ENCODE assay signal across 9 cellular contexts in genomic region chr15:62749036-62749435, GRCh38.
"Had no signal": no experiment of that assay in that cellular context is flagged by ENCODE, and none has a peak within 500 bp of the region (broad histone marks: within the 10 kb centered on the region; RNA-seq: fewer than 3 reads in every experiment).

No MANE protein-coding gene starts in this region.

- DNase-seq: activated CD4-positive, alpha-beta T cell treated with anti-CD3 and anti-CD28 coated beads, Interleukin-2, amount 50 U/mL, for 48 hours; activated naive CD4-positive, alpha-beta T cell treated with anti-CD3 and anti-CD28 coated beads, Interleukin-2, amount 50 U/mL, for 16 hours; effector CD4-positive, alpha-beta T cell; stimulated activated CD4-positive, alpha-beta T cell treated with anti-CD3 and anti-CD28 coated beads, Interleukin-4, amount 100 ng/mL, for 4 hours; stimulated activated CD8-positive, alpha-beta memory T cell treated with anti-CD3 and anti-CD28 coated beads, Interleukin-4, amount 100 ng/mL, for 48 hours; stimulated activated naive CD8-positive, alpha-beta T cell treated with anti-CD3 and anti-CD28 coated beads, Interleukin-15, Interleukin-2, amounts not matched to agents 100 U/mL and 50 U/mL, for 24 hours; T-cell; T1000; uterus had no signal

- ATAC-seq: stimulated activated naive CD8-positive, alpha-beta T cell treated with anti-CD3 and anti-CD28 coated beads, Interleukin-15, Interleukin-2, amounts not matched to agents 100 U/mL and 50 U/mL, for 24 hours; T-cell had no signal

- H3K36me3 Mint-ChIP-seq: T-cell had no signal

- H3K9me3 Mint-ChIP-seq: T-cell had no signal

- H3K4me3 Mint-ChIP-seq: T-cell had no signal

- H3K4me1 Mint-ChIP-seq: T-cell had no signal

- H3K27ac Mint-ChIP-seq: T-cell had no signal
